Comparison of ENCODE assay signal across 8 cellular contexts in the genomic region with DNA sequence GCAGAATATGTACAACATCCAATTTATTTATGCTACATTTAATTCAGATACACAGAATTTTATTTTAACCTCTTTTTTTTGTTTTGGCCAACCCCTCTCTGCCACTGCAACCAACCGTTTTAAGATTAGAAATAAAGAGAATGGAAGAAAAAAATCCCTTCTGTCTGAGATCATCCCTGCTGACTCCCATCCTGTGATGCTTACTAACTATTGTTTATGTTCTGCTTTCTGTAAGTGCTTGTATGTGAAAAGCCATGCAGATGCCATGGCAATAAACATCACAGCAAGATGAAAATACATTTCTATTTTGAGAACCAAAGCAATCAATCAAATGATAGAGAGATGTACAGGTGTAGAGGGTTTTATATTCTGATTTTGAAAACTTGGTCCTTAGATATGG.
"Had no signal": no experiment of that assay in that cellular context is flagged by ENCODE, and none has a peak within 500 bp of the region (broad histone marks: within the 10 kb centered on the region; RNA-seq: fewer than 3 reads in every experiment).

No MANE protein-coding gene starts in this region.

- H3K4me2 ChIP-seq: GM23338 had no signal

- DNase-seq: H9, HFFc6, KG1 had no signal

- H3K27ac ChIP-seq: HL-60 had no signal

- H3K4me3 ChIP-seq: GM23338, K562 had no signal

- H2AFZ ChIP-seq: GM23338 had no signal

- ATAC-seq: GM23338, HCT116, HepG2, K562 had no signal
